Comparison of ENCODE assay signal across 32 cellular contexts in genomic region chr14:30118992-30119640, GRCh38.
"Had no signal": no experiment of that assay in that cellular context is flagged by ENCODE, and none has a peak within 500 bp of the region (broad histone marks: within the 10 kb centered on the region; RNA-seq: fewer than 3 reads in every experiment).

No MANE protein-coding gene starts in this region.

- H3K36me3 ChIP-seq: ascending aorta, cardiac muscle cell, gastroesophageal sphincter, ovary, stomach, suprapubic skin, tibial nerve, WERI-Rb-1 had no signal

- H3K27me3 ChIP-seq: ascending aorta, cardiac muscle cell, dorsolateral prefrontal cortex, gastroesophageal sphincter, hepatocyte, ovary, stomach, suprapubic skin, tibial nerve had no signal

- H3K27ac Mint-ChIP-seq: activated CD4-positive, alpha-beta memory T cell treated with anti-CD3 and anti-CD28 coated beads for 36 hours; activated CD4-positive, alpha-beta T cell treated with anti-CD3 and anti-CD28 coated beads, Interleukin-2, amount 10 ng/mL, durations not matched to agents 24 days and 14 days; activated naive CD4-positive, alpha-beta T cell treated with anti-CD3 and anti-CD28 coated beads for 36 hours; activated naive CD8-positive, alpha-beta T cell treated with anti-CD3 and anti-CD28 coated beads, Interleukin-2, amount 10 ng/mL, durations not matched to agents 7 days and 5 days; activated T-helper 1 cell treated with anti-CD3 and anti-CD28 coated beads, Interleukin-12 subunit alpha, Interleukin-12 subunit beta, Interleukin-2, Interleukin-4 antibody, amounts not matched to agents 30 ng/mL and 10 ng/mL and 1 ng/mL, durations not matched to agents 14 hours and 24 hours and 36 hours; brain; mesothelial cell of epicardium; naive thymus-derived CD4-positive, alpha-beta T cell; stimulated activated naive B cell treated with anti-CD40 and anti-IgM and Interleukin-4, amounts not matched to agents 10 μg/mL and 1 μg/mL and 100 μg/mL, for 72 hours had no signal

- H3K27me3 Mint-ChIP-seq: activated CD4-positive, alpha-beta memory T cell treated with anti-CD3 and anti-CD28 coated beads for 36 hours; activated CD4-positive, alpha-beta T cell treated with anti-CD3 and anti-CD28 coated beads, Interleukin-2, amount 10 ng/mL, durations not matched to agents 24 days and 14 days; activated naive CD8-positive, alpha-beta T cell treated with anti-CD3 and anti-CD28 coated beads, Interleukin-2, amount 10 ng/mL, durations not matched to agents 7 days and 5 days; brain; naive thymus-derived CD4-positive, alpha-beta T cell; stimulated activated naive B cell treated with anti-CD40 and anti-IgM and Interleukin-4, amounts not matched to agents 10 μg/mL and 1 μg/mL and 100 μg/mL, for 72 hours had no signal

- H3K4me3 ChIP-seq: ascending aorta, cardiac muscle cell, coronary artery, dorsolateral prefrontal cortex, gastroesophageal sphincter, hepatocyte, ovary, psoas muscle, stomach, suprapubic skin, tibial nerve had no signal

- H3K9me3 ChIP-seq: ascending aorta, gastroesophageal sphincter, ovary, psoas muscle, stomach, suprapubic skin, tibial nerve had no signal

- H3K4me3 Mint-ChIP-seq: activated CD4-positive, alpha-beta memory T cell treated with anti-CD3 and anti-CD28 coated beads for 36 hours; activated CD4-positive, alpha-beta T cell treated with anti-CD3 and anti-CD28 coated beads, Interleukin-2, amount 10 ng/mL, durations not matched to agents 24 days and 14 days; activated naive CD4-positive, alpha-beta T cell treated with anti-CD3 and anti-CD28 coated beads for 36 hours; activated naive CD8-positive, alpha-beta T cell treated with anti-CD3 and anti-CD28 coated beads, Interleukin-2, amount 10 ng/mL, durations not matched to agents 7 days and 5 days; activated T-helper 1 cell treated with anti-CD3 and anti-CD28 coated beads, Interleukin-12 subunit alpha, Interleukin-12 subunit beta, Interleukin-2, Interleukin-4 antibody, amounts not matched to agents 30 ng/mL and 10 ng/mL and 1 ng/mL, durations not matched to agents 14 hours and 24 hours and 36 hours; brain; mesothelial cell of epicardium; naive thymus-derived CD4-positive, alpha-beta T cell; stimulated activated naive B cell treated with anti-CD40 and anti-IgM and Interleukin-4, amounts not matched to agents 10 μg/mL and 1 μg/mL and 100 μg/mL, for 72 hours had no signal

- H3K4me1 ChIP-seq: ascending aorta, gastroesophageal sphincter, psoas muscle, suprapubic skin, tibial nerve had no signal

- H3K36me3 Mint-ChIP-seq: activated CD4-positive, alpha-beta memory T cell treated with anti-CD3 and anti-CD28 coated beads for 36 hours; activated naive CD8-positive, alpha-beta T cell treated with anti-CD3 and anti-CD28 coated beads, Interleukin-2, amount 10 ng/mL, durations not matched to agents 7 days and 5 days; brain; mesothelial cell of epicardium; naive thymus-derived CD4-positive, alpha-beta T cell; stimulated activated naive B cell treated with anti-CD40 and anti-IgM and Interleukin-4, amounts not matched to agents 10 μg/mL and 1 μg/mL and 100 μg/mL, for 72 hours had no signal

- H3K27ac ChIP-seq: ascending aorta, cardiac muscle cell, coronary artery, dorsolateral prefrontal cortex, gastroesophageal sphincter, hepatocyte, ovary, psoas muscle, stomach, suprapubic skin, tibial nerve, WERI-Rb-1 had no signal

- DNase-seq: activated CD4-positive, alpha-beta memory T cell treated with anti-CD3 and anti-CD28 coated beads for 36 hours; activated CD4-positive, alpha-beta T cell treated with anti-CD3 and anti-CD28 coated beads, Interleukin-2, amount 10 ng/mL, durations not matched to agents 24 days and 14 days; activated CD4-positive, CD25-positive, alpha-beta regulatory T cell treated with anti-CD3 and anti-CD28 coated beads, Interleukin-2, amount 50 U/mL, for 72 hours; activated CD8-positive, alpha-beta memory T cell treated with anti-CD3 and anti-CD28 coated beads, Interleukin-2, amount 50 U/mL, for 4 hours; activated effector memory CD4-positive, alpha-beta T cell treated with anti-CD3 and anti-CD28 coated beads, Interleukin-2, amount 50 U/mL, for 16 hours; activated naive CD4-positive, alpha-beta T cell treated with anti-CD3 and anti-CD28 coated beads for 36 hours; activated naive CD8-positive, alpha-beta T cell treated with anti-CD3 and anti-CD28 coated beads, Interleukin-2, amount 10 ng/mL, durations not matched to agents 7 days and 5 days; activated T-cell treated with anti-CD3 and anti-CD28 coated beads, Interleukin-2, amount 50 U/mL, for 1 hour; cerebellar nuclear complex; dorsolateral prefrontal cortex; effector memory CD4-positive, alpha-beta T cell; erythroblast; left colon; naive thymus-derived CD4-positive, alpha-beta T cell; ovary; psoas muscle; stimulated activated CD4-positive, alpha-beta T cell treated with anti-CD3 and anti-CD28 coated beads, Interleukin-15, amount 100 ng/mL, for 24 hours; stimulated activated CD4-positive, alpha-beta T cell treated with anti-CD3 and anti-CD28 coated beads, Interleukin-2, amount 100 ng/mL, for 24 hours; stimulated activated naive B cell treated with anti-CD40 and anti-IgM and Interleukin-4, amounts not matched to agents 10 μg/mL and 1 μg/mL and 100 μg/mL, for 72 hours; stomach; T-helper 9 cell; WERI-Rb-1 had no signal

- H3K9me3 Mint-ChIP-seq: activated CD4-positive, alpha-beta memory T cell treated with anti-CD3 and anti-CD28 coated beads for 36 hours; activated CD4-positive, alpha-beta T cell treated with anti-CD3 and anti-CD28 coated beads, Interleukin-2, amount 10 ng/mL, durations not matched to agents 24 days and 14 days; activated naive CD4-positive, alpha-beta T cell treated with anti-CD3 and anti-CD28 coated beads for 36 hours; activated naive CD8-positive, alpha-beta T cell treated with anti-CD3 and anti-CD28 coated beads, Interleukin-2, amount 10 ng/mL, durations not matched to agents 7 days and 5 days; activated T-helper 1 cell treated with anti-CD3 and anti-CD28 coated beads, Interleukin-12 subunit alpha, Interleukin-12 subunit beta, Interleukin-2, Interleukin-4 antibody, amounts not matched to agents 30 ng/mL and 10 ng/mL and 1 ng/mL, durations not matched to agents 14 hours and 24 hours and 36 hours; brain; mesothelial cell of epicardium; stimulated activated naive B cell treated with anti-CD40 and anti-IgM and Interleukin-4, amounts not matched to agents 10 μg/mL and 1 μg/mL and 100 μg/mL, for 72 hours had no signal

- H3K4me1 Mint-ChIP-seq: activated CD4-positive, alpha-beta T cell treated with anti-CD3 and anti-CD28 coated beads, Interleukin-2, amount 10 ng/mL, durations not matched to agents 24 days and 14 days; activated naive CD8-positive, alpha-beta T cell treated with anti-CD3 and anti-CD28 coated beads, Interleukin-2, amount 10 ng/mL, durations not matched to agents 7 days and 5 days; mesothelial cell of epicardium; naive thymus-derived CD4-positive, alpha-beta T cell; stimulated activated naive B cell treated with anti-CD40 and anti-IgM and Interleukin-4, amounts not matched to agents 10 μg/mL and 1 μg/mL and 100 μg/mL, for 72 hours had no signal

- ATAC-seq: gastroesophageal sphincter; left colon; naive thymus-derived CD4-positive, alpha-beta T cell; psoas muscle; stimulated activated naive B cell treated with anti-CD40 and anti-IgM and Interleukin-4, amounts not matched to agents 10 μg/mL and 1 μg/mL and 100 μg/mL, for 72 hours had no signal
